ENCODE assay signal across 8 cellular contexts in genomic region chr22:40534379-40535188, GRCh38.
A peak's percentile ranks its signal among the peaks of the same experiment; 100 is the strongest.
DNase-seq lines count a peak whose midpoint lies in the region; ATAC-seq and TF ChIP-seq lines count a peak whose summit lies in the region.

No MANE protein-coding gene starts in this region.

- DNase-seq in T-helper 1 cell (no peak), OCI-M1 (lab: John Stamatoyannopoulos, UW) (peak; percentile 75), ecto neural progenitor cell (ENCODE audit: low spot score) (peak; percentile 20), HUDEP-2 (lab: John Stamatoyannopoulos, UW; ENCODE audit: unreplicated experiment in 76 of 76) (no peak), NCI-H2171 (lab: John Stamatoyannopoulos, UW) (no peak)

- no peaks in the 10 kb centered on the region for H3K9me3 Mint-ChIP-seq in T-helper 1 cell treated with Interleukin-12 subunit alpha and Interleukin-12 subunit beta and Interleukin-4 antibody, amounts not matched to agents 30 μg/mL and 1 μg/mL, for 36 hours
- peaks cover 8% of the 10 kb centered on the region for H3K9me3 Mint-ChIP-seq in nephron

- H3K4me1 Mint-ChIP-seq in T-helper 1 cell treated with Interleukin-12 subunit alpha and Interleukin-12 subunit beta and Interleukin-4 antibody, amounts not matched to agents 30 μg/mL and 1 μg/mL, for 36 hours (ENCODE audit: low read depth): peaks cover 55% of the 10 kb centered on the region
- H3K4me1 Mint-ChIP-seq in nephron: peaks cover 51% of the 10 kb centered on the region

- peaks cover 2% of the 10 kb centered on the region for H3K36me3 Mint-ChIP-seq in T-helper 1 cell treated with Interleukin-12 subunit alpha and Interleukin-12 subunit beta and Interleukin-4 antibody, amounts not matched to agents 30 μg/mL and 1 μg/mL, for 36 hours (ENCODE audit: low read depth)
- H3K36me3 Mint-ChIP-seq in nephron (ENCODE audit: low read depth): peaks cover 19% of the 10 kb centered on the region

- no peaks in the 10 kb centered on the region for H3K27me3 Mint-ChIP-seq in T-helper 1 cell treated with Interleukin-12 subunit alpha and Interleukin-12 subunit beta and Interleukin-4 antibody, amounts not matched to agents 30 μg/mL and 1 μg/mL, for 36 hours (ENCODE audit: low read depth)
- no peaks in the 10 kb centered on the region for H3K27me3 Mint-ChIP-seq in nephron (ENCODE audit: low read depth)

- ATAC-seq in GM21447 (IDR thresholded peaks at IDR 0.05; ENCODE audit: unreplicated experiment): no peak

- no peak for TF ChIP-seq CTCF in nephron (IDR thresholded peaks at IDR 0.05; ENCODE audit: unreplicated experiment in 3 of 3)

- peak overlapping the region; percentile 55 for H3K4me3 Mint-ChIP-seq in T-helper 1 cell treated with Interleukin-12 subunit alpha and Interleukin-12 subunit beta and Interleukin-4 antibody, amounts not matched to agents 30 μg/mL and 1 μg/mL, for 36 hours
- H3K4me3 Mint-ChIP-seq in nephron: peak overlapping the region; percentile 62 to 73 (median 67)

- peak overlapping the region; percentile 85 for H3K27ac Mint-ChIP-seq in T-helper 1 cell treated with Interleukin-12 subunit alpha and Interleukin-12 subunit beta and Interleukin-4 antibody, amounts not matched to agents 30 μg/mL and 1 μg/mL, for 36 hours
- peak overlapping the region; percentile 91 to 94 (median 94) for H3K27ac Mint-ChIP-seq in nephron

Comparison
In these comparisons a context has a peak if more than half of its experiments do, and no peak if none do; other contexts are left out.
1. DNase-seq: peak in OCI-M1 (single experiment) and ecto neural progenitor cell (single experiment); none in T-helper 1 cell (0 of 5), HUDEP-2 (0 of 76) and NCI-H2171 (single experiment).